Comparison of ENCODE assay signal across 1 cellular context in genomic region chr7:142703655-142704310, GRCh38.
TF ChIP-seq lines count a peak whose summit lies in the region.

No MANE protein-coding gene starts in this region.

TF ChIP-seq in GM23338, 12 proteins besides CTCF, POLR2A, EP300 and RAD21:
- TF ChIP-seq, protein P1, sequence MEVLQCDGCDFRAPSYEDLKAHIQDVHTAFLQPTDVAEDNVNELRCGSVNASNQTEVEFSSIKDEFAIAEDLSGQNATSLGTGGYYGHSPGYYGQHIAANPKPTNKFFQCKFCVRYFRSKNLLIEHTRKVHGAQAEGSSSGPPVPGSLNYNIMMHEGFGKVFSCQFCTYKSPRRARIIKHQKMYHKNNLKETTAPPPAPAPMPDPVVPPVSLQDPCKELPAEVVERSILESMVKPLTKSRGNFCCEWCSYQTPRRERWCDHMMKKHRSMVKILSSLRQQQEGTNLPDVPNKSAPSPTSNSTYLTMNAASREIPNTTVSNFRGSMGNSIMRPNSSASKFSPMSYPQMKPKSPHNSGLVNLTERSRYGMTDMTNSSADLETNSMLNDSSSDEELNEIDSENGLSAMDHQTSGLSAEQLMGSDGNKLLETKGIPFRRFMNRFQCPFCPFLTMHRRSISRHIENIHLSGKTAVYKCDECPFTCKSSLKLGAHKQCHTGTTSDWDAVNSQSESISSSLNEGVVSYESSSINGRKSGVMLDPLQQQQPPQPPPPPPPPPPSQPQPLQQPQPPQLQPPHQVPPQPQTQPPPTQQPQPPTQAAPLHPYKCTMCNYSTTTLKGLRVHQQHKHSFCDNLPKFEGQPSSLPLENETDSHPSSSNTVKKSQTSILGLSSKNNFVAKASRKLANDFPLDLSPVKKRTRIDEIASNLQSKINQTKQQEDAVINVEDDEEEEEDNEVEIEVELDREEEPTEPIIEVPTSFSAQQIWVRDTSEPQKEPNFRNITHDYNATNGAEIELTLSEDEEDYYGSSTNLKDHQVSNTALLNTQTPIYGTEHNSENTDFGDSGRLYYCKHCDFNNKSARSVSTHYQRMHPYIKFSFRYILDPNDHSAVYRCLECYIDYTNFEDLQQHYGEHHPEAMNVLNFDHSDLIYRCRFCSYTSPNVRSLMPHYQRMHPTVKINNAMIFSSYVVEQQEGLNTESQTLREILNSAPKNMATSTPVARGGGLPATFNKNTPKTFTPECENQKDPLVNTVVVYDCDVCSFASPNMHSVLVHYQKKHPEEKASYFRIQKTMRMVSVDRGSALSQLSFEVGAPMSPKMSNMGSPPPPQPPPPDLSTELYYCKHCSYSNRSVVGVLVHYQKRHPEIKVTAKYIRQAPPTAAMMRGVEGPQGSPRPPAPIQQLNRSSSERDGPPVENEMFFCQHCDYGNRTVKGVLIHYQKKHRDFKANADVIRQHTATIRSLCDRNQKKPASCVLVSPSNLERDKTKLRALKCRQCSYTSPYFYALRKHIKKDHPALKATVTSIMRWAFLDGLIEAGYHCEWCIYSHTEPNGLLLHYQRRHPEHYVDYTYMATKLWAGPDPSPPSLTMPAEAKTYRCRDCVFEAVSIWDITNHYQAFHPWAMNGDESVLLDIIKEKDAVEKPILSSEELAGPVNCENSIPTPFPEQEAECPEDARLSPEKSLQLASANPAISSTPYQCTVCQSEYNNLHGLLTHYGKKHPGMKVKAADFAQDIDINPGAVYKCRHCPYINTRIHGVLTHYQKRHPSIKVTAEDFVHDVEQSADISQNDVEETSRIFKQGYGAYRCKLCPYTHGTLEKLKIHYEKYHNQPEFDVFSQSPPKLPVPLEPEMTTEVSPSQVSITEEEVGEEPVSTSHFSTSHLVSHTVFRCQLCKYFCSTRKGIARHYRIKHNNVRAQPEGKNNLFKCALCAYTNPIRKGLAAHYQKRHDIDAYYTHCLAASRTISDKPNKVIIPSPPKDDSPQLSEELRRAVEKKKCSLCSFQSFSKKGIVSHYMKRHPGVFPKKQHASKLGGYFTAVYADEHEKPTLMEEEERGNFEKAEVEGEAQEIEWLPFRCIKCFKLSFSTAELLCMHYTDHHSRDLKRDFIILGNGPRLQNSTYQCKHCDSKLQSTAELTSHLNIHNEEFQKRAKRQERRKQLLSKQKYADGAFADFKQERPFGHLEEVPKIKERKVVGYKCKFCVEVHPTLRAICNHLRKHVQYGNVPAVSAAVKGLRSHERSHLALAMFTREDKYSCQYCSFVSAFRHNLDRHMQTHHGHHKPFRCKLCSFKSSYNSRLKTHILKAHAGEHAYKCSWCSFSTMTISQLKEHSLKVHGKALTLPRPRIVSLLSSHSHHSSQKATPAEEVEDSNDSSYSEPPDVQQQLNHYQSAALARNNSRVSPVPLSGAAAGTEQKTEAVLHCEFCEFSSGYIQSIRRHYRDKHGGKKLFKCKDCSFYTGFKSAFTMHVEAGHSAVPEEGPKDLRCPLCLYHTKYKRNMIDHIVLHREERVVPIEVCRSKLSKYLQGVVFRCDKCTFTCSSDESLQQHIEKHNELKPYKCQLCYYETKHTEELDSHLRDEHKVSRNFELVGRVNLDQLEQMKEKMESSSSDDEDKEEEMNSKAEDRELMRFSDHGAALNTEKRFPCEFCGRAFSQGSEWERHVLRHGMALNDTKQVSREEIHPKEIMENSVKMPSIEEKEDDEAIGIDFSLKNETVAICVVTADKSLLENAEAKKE (CRISPR knock-in tag; IDR thresholded peaks at IDR 0.05), result no peak
- TF ChIP-seq ZNF114 (CRISPR knock-in tag; IDR thresholded peaks at IDR 0.05), result no peak
- no peak for TF ChIP-seq STAT1 (IDR thresholded peaks at IDR 0.05; ENCODE audit: unreplicated experiment)
- TF ChIP-seq ZNF331 (CRISPR knock-in tag; IDR thresholded peaks at IDR 0.05; ENCODE audit: low read depth), result no peak
- no peak for TF ChIP-seq JUNB (IDR thresholded peaks at IDR 0.05; ENCODE audit: unreplicated experiment)
- TF ChIP-seq NANOG (IDR thresholded peaks at IDR 0.05; ENCODE audit: borderline replicate concordance), result no peak
- no peak for TF ChIP-seq POLR2AphosphoS5 (IDR thresholded peaks at IDR 0.05; ENCODE audit: low read depth)
- TF ChIP-seq EZH2phosphoT487 (IDR thresholded peaks at IDR 0.05; ENCODE audit: unreplicated experiment), result no peak
- TF ChIP-seq REST (IDR thresholded peaks at IDR 0.05; ENCODE audit: unreplicated experiment), result no peak
- TF ChIP-seq EZH2 (IDR thresholded peaks at IDR 0.05; ENCODE audit: low read depth, unreplicated experiment), result no peak
- TF ChIP-seq CREB1 (CRISPR knock-in tag; IDR thresholded peaks at IDR 0.05; ENCODE audit: low read depth), result no peak
- TF ChIP-seq, protein P2, sequence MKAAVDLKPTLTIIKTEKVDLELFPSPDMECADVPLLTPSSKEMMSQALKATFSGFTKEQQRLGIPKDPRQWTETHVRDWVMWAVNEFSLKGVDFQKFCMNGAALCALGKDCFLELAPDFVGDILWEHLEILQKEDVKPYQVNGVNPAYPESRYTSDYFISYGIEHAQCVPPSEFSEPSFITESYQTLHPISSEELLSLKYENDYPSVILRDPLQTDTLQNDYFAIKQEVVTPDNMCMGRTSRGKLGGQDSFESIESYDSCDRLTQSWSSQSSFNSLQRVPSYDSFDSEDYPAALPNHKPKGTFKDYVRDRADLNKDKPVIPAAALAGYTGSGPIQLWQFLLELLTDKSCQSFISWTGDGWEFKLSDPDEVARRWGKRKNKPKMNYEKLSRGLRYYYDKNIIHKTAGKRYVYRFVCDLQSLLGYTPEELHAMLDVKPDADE (IDR thresholded peaks at IDR 0.05), result no peak
TF ChIP-seq in GM23338: peak in this region for 0.
